Comparison of ENCODE assay signal across 8 cellular contexts in the genomic region with DNA sequence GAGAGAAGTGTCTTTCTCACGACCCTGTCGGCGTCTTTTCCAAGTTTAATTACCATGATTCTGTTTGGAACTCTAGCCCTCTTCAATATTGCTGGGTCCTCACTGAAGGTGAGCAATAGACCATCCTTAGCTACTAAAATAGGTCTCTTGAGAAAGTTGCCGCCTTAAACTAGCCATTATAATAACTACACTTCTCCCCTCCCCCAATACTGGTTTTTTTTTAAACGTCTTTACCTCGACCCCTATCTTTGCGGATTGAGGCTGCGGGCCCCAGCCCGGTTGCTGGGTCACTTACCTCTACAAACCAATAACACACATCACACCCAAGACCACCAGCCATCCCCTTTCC. TPM values are rescaled to one million over a fixed set of nuclear protein-coding genes. Genes with fewer than 3 reads are reported as not detected.
DNase-seq lines count a peak whose midpoint lies in the region; ATAC-seq and TF ChIP-seq lines count a peak whose summit lies in the region.

No MANE protein-coding gene starts in this region.

- no peak overlapping the region for H4K91ac ChIP-seq in neuronal stem cell (ENCODE audit: low read depth, low read length, poor library complexity)

- H3K9me3 ChIP-seq in MM.1S (replicated peaks; ENCODE audit: insufficient read depth, low read length) (no peaks in the 10 kb centered on the region), neuronal stem cell (replicated peaks in 1 of 2; ENCODE audit: control insufficient read depth in 2 of 2, insufficient read depth in 1 of 2, low read depth in 1 of 2, low read length in 2 of 2) (no peaks in the 10 kb centered on the region)

- H3K4me3 ChIP-seq in BJ (ENCODE audit: low read depth, low read length) (peak overlapping the region; percentile 74), MM.1S (ENCODE audit: low read length) (peak overlapping the region; percentile 83), neuronal stem cell (ENCODE audit: low read length in 2 of 2) (peak overlapping the region; percentile 67 to 92)

- H3K9ac ChIP-seq in MM.1S (ENCODE audit: low read length), result peak overlapping the region; percentile 91
- H3K9ac ChIP-seq in neuronal stem cell (ENCODE audit: low read depth, low read length, poor library complexity), result no peak overlapping the region

- ATAC-seq in GM18909 (IDR thresholded peaks at IDR 0.05; ENCODE audit: poor library complexity, unreplicated experiment) (no peak), GM18517 (IDR thresholded peaks at IDR 0.05; ENCODE audit: unreplicated experiment) (no peak)

- H3K27me3 ChIP-seq in BJ (ENCODE audit: control insufficient read depth, insufficient read depth, low read length), result no peaks in the 10 kb centered on the region
- no peaks in the 10 kb centered on the region for H3K27me3 ChIP-seq in MM.1S (replicated peaks; ENCODE audit: insufficient read depth, low read length)
- H3K27me3 ChIP-seq in neuronal stem cell (ENCODE audit: control insufficient read depth in 3 of 3, insufficient read depth in 3 of 3, low read depth in 1 of 3, low read length in 3 of 3), result no peaks in the 10 kb centered on the region

- DNase-seq in BJ (ENCODE audit: low read depth) (no peak), MM.1S (no peak), epithelial cell of prostate (ENCODE audit: low read depth, low spot score) (no peak), neuronal stem cell (ENCODE audit: low spot score) (no peak)
- DNase-seq in NK-92 treated with Interleukin-12 subunit alpha and Interleukin-12 subunit beta, amount 100 ng/mL, for 24 hours (lab: John Stamatoyannopoulos, UW), result no peak
- no peak for DNase-seq in activated CD8-positive, alpha-beta memory T cell treated with anti-CD3 and anti-CD28 coated beads for 24 hours

- H3F3A ChIP-seq in MM.1S (ENCODE audit: insufficient read depth, low read length), result 0 out of 2 replicates have a peak, but pooled peaks cover 6% of the 10 kb centered on the region

- H2BK120ac ChIP-seq in neuronal stem cell (ENCODE audit: low read depth, low read length), result no peak overlapping the region

- H3K27ac ChIP-seq in MM.1S (ENCODE audit: low read length), result peak overlapping the region; percentile 86
- H3K27ac ChIP-seq in epithelial cell of prostate, result peak overlapping the region; percentile 91
- no peak overlapping the region for H3K27ac ChIP-seq in neuronal stem cell (replicated peaks; ENCODE audit: low read length)

- no CpG with 5 or more reads among the region's 9 CpGs for WGBS in neuronal stem cell (ENCODE audit: extremely low coverage in 2 of 2, insufficient read length in 2 of 2, insufficient replicate concordance in 1 of 2), 2 donors

- H3K4me2 ChIP-seq in MM.1S (ENCODE audit: low read depth, low read length), result peak overlapping the region; percentile 91
- peak overlapping the region; percentile 67 for H3K4me2 ChIP-seq in neuronal stem cell (ENCODE audit: insufficient read depth, low read length, poor library complexity, severe bottlenecking)

- peaks cover 54% of the 10 kb centered on the region for H3K79me2 ChIP-seq in MM.1S (ENCODE audit: low read length)

- H4K20me1 ChIP-seq in MM.1S (ENCODE audit: insufficient read depth, low read length), result no peaks in the 10 kb centered on the region

- H2AK5ac ChIP-seq in neuronal stem cell (ENCODE audit: low read depth, low read length), result no peak overlapping the region

- H3K9me2 ChIP-seq in MM.1S (replicated peaks; ENCODE audit: insufficient read depth, low read length), result no peaks in the 10 kb centered on the region

- no peak overlapping the region for H2BK15ac ChIP-seq in neuronal stem cell (ENCODE audit: low read length)

- no peak overlapping the region for H2BK5ac ChIP-seq in neuronal stem cell (ENCODE audit: low read length)

- peaks cover 2% of the 10 kb centered on the region for H3K79me1 ChIP-seq in neuronal stem cell (ENCODE audit: low read depth, low read length)

- no peak overlapping the region for H3K23ac ChIP-seq in neuronal stem cell (ENCODE audit: low read depth, low read length, poor library complexity)

- peaks cover 3% of the 10 kb centered on the region for H3K36me3 ChIP-seq in BJ (ENCODE audit: control insufficient read depth, insufficient read depth, low read length)
- H3K36me3 ChIP-seq in MM.1S (replicated peaks; ENCODE audit: insufficient read depth, low read length), result peaks cover 12% of the 10 kb centered on the region
- peaks cover 22 to 42% of the 10 kb centered on the region in 2 donors for H3K36me3 ChIP-seq in neuronal stem cell (replicated peaks in 1 of 2; ENCODE audit: control insufficient read depth in 2 of 2, insufficient read depth in 2 of 2, low read length in 2 of 2)

- POLR2A ChIA-PET in BJ (lab: Charles Lee), result interaction anchor here (1.4 to 1.6 kb wide), 2 partner anchors 50 to 61 kb away, joined by 4 to 10 read pairs; partner anchors contain the start of gene MCL1

- H2AFZ ChIP-seq in MM.1S (ENCODE audit: low read length), result peak overlapping the region; percentile 19
- H2AFZ ChIP-seq in neuronal stem cell (ENCODE audit: low read length), result peak overlapping the region; percentile 14

- no peak overlapping the region for H3K4ac ChIP-seq in neuronal stem cell (ENCODE audit: low read length)

- no peak overlapping the region for H2BK12ac ChIP-seq in neuronal stem cell (ENCODE audit: low read length)

- no peak overlapping the region for H3K18ac ChIP-seq in neuronal stem cell (ENCODE audit: low read length)

- peaks cover 11% of the 10 kb centered on the region for H3K4me1 ChIP-seq in MM.1S (ENCODE audit: low read length)
- H3K4me1 ChIP-seq in neuronal stem cell (ENCODE audit: control insufficient read depth in 2 of 2, insufficient read depth in 1 of 2, low read depth in 1 of 2, low read length in 2 of 2), result peaks cover 5 to 6% of the 10 kb centered on the region in 2 donors

- CTCF ChIA-PET in BJ (lab: Yijun Ruan, JAX), result interaction anchor here (0.8 to 5.8 kb wide), 5 partner anchors 9 to 351 kb away, joined by 3 to 49 read pairs (median 4); no protein-coding TSS in a partner anchor

- no peak overlapping the region for H4K8ac ChIP-seq in neuronal stem cell (ENCODE audit: low read depth, low read length)

- no peak overlapping the region for H3K14ac ChIP-seq in neuronal stem cell (ENCODE audit: low read length)

- TF ChIP-seq CTCF in BJ (IDR thresholded peaks at IDR 0.05; ENCODE audit: insufficient read depth, low read depth, low read length) (no peak), MM.1S (IDR thresholded peaks at IDR 0.05; ENCODE audit: low read length) (no peak)

RNA-seq across cellular contexts. Expression of gene ENSA, which starts 0.7 kb away (rescaled TPM):
- polyA plus RNA-seq in BJ (2011; rRNA removed), result 35.8 and 47.2 TPM in 2 replicates
- 11.8 and 26.8 TPM in 2 replicates for polyA minus RNA-seq in BJ (2011; rRNA and poly(A)+ RNA removed)
- 91.3 TPM for polyA plus RNA-seq in neuronal stem cell (2013, experiment 1 of 2)
- 90.6 TPM for polyA plus RNA-seq in neuronal stem cell (2013, experiment 2 of 2)

RNA-seq across cellular contexts. Expression of gene MCL1, which starts 49.3 kb away (rescaled TPM):
- 45.4 and 80.5 TPM in 2 replicates for polyA plus RNA-seq in BJ (2011; rRNA removed)
- polyA minus RNA-seq in BJ (2011; rRNA and poly(A)+ RNA removed), result 69.5 and 71.5 TPM in 2 replicates
- 117 TPM for polyA plus RNA-seq in neuronal stem cell (2013, experiment 1 of 2)
- 117 TPM for polyA plus RNA-seq in neuronal stem cell (2013, experiment 2 of 2)
